Comparison of ENCODE assay signal across 8 cellular contexts in the genomic region with DNA sequence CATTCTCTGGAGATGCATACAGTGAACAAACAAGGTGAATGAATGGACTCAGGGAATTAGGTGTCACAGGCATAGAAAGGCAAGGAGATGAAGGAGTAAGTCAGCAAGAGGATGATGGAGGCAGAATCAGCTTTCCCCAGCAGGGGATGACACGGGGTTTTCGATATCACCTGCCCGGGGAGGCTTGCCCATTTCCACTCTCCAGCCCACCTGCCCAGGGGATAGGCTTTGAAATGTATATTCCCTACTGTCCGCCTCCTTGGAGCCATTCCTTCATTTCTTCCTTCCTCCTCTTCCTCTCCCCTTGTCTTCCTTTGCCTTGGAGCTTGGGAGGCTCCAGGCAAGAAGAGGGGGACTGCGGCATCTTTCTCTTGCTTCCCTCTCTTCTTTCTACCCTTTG. TPM values are rescaled to one million over a fixed set of nuclear protein-coding genes. Genes with fewer than 3 reads are reported as not detected.
DNase-seq lines count a peak whose midpoint lies in the region; TF ChIP-seq lines count a peak whose summit lies in the region.
"Had no signal": no experiment of that assay in that cellular context is flagged by ENCODE, and none has a peak within 500 bp of the region (broad histone marks: within the 10 kb centered on the region; RNA-seq: fewer than 3 reads in every experiment).

No MANE protein-coding gene starts in this region.

- H3K27me3 ChIP-seq in PC-9 (ENCODE audit: insufficient read depth, low read depth) = no peaks in the 10 kb centered on the region
- H3K27me3 ChIP-seq in effector memory CD4-positive, alpha-beta T cell (replicated peaks; ENCODE audit: control insufficient read depth, insufficient read depth, low read length, poor library complexity, severe bottlenecking) = no peaks in the 10 kb centered on the region
- H3K27me3 ChIP-seq in skeletal muscle satellite cell (ENCODE audit: control insufficient read depth, insufficient read depth, low read length) = no peaks in the 10 kb centered on the region
- no peaks in the 10 kb centered on the region for H3K27me3 ChIP-seq in WERI-Rb-1 (ENCODE audit: insufficient read depth, low read depth, severe bottlenecking)
- H3K27me3 ChIP-seq in HAP-1 (ENCODE audit: low read depth) = no peaks in the 10 kb centered on the region
- H3K27me3 ChIP-seq: dorsolateral prefrontal cortex had no signal

- H3K9ac ChIP-seq in skeletal muscle satellite cell (ENCODE audit: low read depth, low read length) = peak overlapping the region; percentile 38

- H3K79me2 ChIP-seq in PC-9 (ENCODE audit: low read depth) = no peaks in the 10 kb centered on the region

- H3K27ac ChIP-seq in HEK293 (ENCODE audit: extremely low read depth, low read depth, low read length) (no peak overlapping the region), PC-9 (no peak overlapping the region), WERI-Rb-1 (no peak overlapping the region)
- H3K27ac ChIP-seq in effector memory CD4-positive, alpha-beta T cell (ENCODE audit: insufficient read depth, low read length, poor library complexity, severe bottlenecking) = peak overlapping the region; percentile 45
- H3K27ac ChIP-seq: dorsolateral prefrontal cortex had no signal

- DNase-seq in PC-9 (no peak), WERI-Rb-1 (no peak), mesenteric fat pad (ENCODE audit: low spot score) (no peak), HAP-1 (ENCODE audit: low spot score in 2 of 2) (no peak)
- DNase-seq in effector memory CD4-positive, alpha-beta T cell = no peak
- DNase-seq: dorsolateral prefrontal cortex had no signal

- H3K9me2 ChIP-seq in PC-9 (ENCODE audit: insufficient read depth) = no peaks in the 10 kb centered on the region

- no peaks in the 10 kb centered on the region for H3K36me3 ChIP-seq in HEK293 (ENCODE audit: control insufficient read depth in 2 of 2, insufficient read depth in 1 of 2, low read length in 2 of 2)
- H3K36me3 ChIP-seq in PC-9 (ENCODE audit: low read depth) = no peaks in the 10 kb centered on the region
- H3K36me3 ChIP-seq in effector memory CD4-positive, alpha-beta T cell (ENCODE audit: control insufficient read depth, insufficient read depth, low read length) = no peaks in the 10 kb centered on the region
- no peaks in the 10 kb centered on the region for H3K36me3 ChIP-seq in skeletal muscle satellite cell (ENCODE audit: insufficient read depth, low read length)
- H3K36me3 ChIP-seq in WERI-Rb-1 = no peaks in the 10 kb centered on the region
- H3K36me3 ChIP-seq in HAP-1 (replicated peaks) = no peaks in the 10 kb centered on the region

- CTCF ChIA-PET in HEK293 (lab: Yijun Ruan, JAX) (interaction anchor here (1.1 to 1.3 kb wide), 5 partner anchors 12 to 33 kb away, joined by 3 to 4 read pairs (median 3); no protein-coding TSS in a partner anchor), PC-9 (lab: Charles Lee) (interaction anchor here (0.8 kb wide), 1 partner anchor 47 kb away, joined by 3 read pairs; no protein-coding TSS in a partner anchor)

- intact Hi-C loops in PC-9 (cut with micrococcal nuclease; ENCODE audit: unreplicated experiment) = loop anchor here (1.0 kb wide), 1 partner anchor 20 kb away; no protein-coding TSS in a partner anchor

- H3K9me3 ChIP-seq in HEK293 (ENCODE audit: control insufficient read depth, insufficient read depth, low read depth, low read length) = no peaks in the 10 kb centered on the region
- 0 out of 2 replicates have a peak, but pooled peaks cover 5% of the 10 kb centered on the region for H3K9me3 ChIP-seq in PC-9 (ENCODE audit: insufficient read depth, low read depth)
- no peaks in the 10 kb centered on the region for H3K9me3 ChIP-seq in effector memory CD4-positive, alpha-beta T cell (ENCODE audit: control insufficient read depth, low read length)
- no peaks in the 10 kb centered on the region for H3K9me3 ChIP-seq in skeletal muscle satellite cell (replicated peaks; ENCODE audit: low read length)
- no peaks in the 10 kb centered on the region for H3K9me3 ChIP-seq in WERI-Rb-1 (ENCODE audit: severe bottlenecking)
- no peaks in the 10 kb centered on the region for H3K9me3 ChIP-seq in HAP-1

- TF ChIP-seq CTCF in HEK293 (tag by site-specific recombination; IDR thresholded peaks at IDR 0.05) (no peak), PC-9 (conservative IDR thresholded peaks at IDR 0.05) (no peak), WERI-Rb-1 (IDR thresholded peaks at IDR 0.05; ENCODE audit: low read depth, low read length) (no peak)

- peaks cover 27% of the 10 kb centered on the region for H3F3A ChIP-seq in PC-9 (ENCODE audit: insufficient read depth, low read depth)

- H2AFZ ChIP-seq in PC-9 = no peak overlapping the region

- in situ Hi-C loops in HAP-1 (cut with MboI; ENCODE audit: low sequenced_read_pairs) = no loop called here

- no peak overlapping the region for H3K4me3 ChIP-seq in HEK293 (ENCODE audit: low read depth, low read length)
- H3K4me3 ChIP-seq in PC-9 = no peak overlapping the region
- H3K4me3 ChIP-seq in effector memory CD4-positive, alpha-beta T cell (ENCODE audit: insufficient read depth, low read depth, low read length, poor library complexity, severe bottlenecking) = peak overlapping the region; percentile 23
- no peak overlapping the region for H3K4me3 ChIP-seq in skeletal muscle satellite cell (ENCODE audit: low read length)
- H3K4me3 ChIP-seq in WERI-Rb-1 (ENCODE audit: low read depth, low read length) = no peak overlapping the region
- no peak overlapping the region for H3K4me3 ChIP-seq in HAP-1
- H3K4me3 ChIP-seq: dorsolateral prefrontal cortex had no signal

- peaks cover 25% of the 10 kb centered on the region for H3K4me1 ChIP-seq in HEK293 (ENCODE audit: control insufficient read depth, insufficient read depth, low read length)
- H3K4me1 ChIP-seq in PC-9 (replicated peaks; ENCODE audit: insufficient read depth) = peaks cover 41% of the 10 kb centered on the region
- peaks cover 13% of the 10 kb centered on the region for H3K4me1 ChIP-seq in effector memory CD4-positive, alpha-beta T cell (ENCODE audit: control insufficient read depth, insufficient read depth, low read length, poor library complexity, severe bottlenecking)
- peaks cover 23% of the 10 kb centered on the region for H3K4me1 ChIP-seq in skeletal muscle satellite cell (ENCODE audit: control insufficient read depth, insufficient read depth, low read length)
- peaks cover 5% of the 10 kb centered on the region for H3K4me1 ChIP-seq in HAP-1

- no peaks in the 10 kb centered on the region for H4K20me1 ChIP-seq in PC-9 (ENCODE audit: insufficient read depth)

- POLR2A ChIA-PET in HEK293 (lab: Yijun Ruan, JAX) = interaction anchor here (0.6 to 0.7 kb wide), 3 partner anchors 46 to 277 kb away, joined by 3 read pairs; no protein-coding TSS in a partner anchor
- POLR2A ChIA-PET in PC-9 (lab: Charles Lee; ENCODE audit: unreplicated experiment) = no interaction called here

- BruUV-seq in PC-9 (replicated peaks; lab: Mats Ljungman, UMichigan) = no TSS peak

- peak overlapping the region; percentile 42; the same call in 1 of the 2 replicates for H3K4me2 ChIP-seq in PC-9
- no peak overlapping the region for H3K4me2 ChIP-seq in skeletal muscle satellite cell (ENCODE audit: low read length)

TF ChIP-seq in HEK293, 187 proteins besides CTCF, POLR2A, EP300 and RAD21 (continues in another document):
- TF ChIP-seq, protein P1, sequence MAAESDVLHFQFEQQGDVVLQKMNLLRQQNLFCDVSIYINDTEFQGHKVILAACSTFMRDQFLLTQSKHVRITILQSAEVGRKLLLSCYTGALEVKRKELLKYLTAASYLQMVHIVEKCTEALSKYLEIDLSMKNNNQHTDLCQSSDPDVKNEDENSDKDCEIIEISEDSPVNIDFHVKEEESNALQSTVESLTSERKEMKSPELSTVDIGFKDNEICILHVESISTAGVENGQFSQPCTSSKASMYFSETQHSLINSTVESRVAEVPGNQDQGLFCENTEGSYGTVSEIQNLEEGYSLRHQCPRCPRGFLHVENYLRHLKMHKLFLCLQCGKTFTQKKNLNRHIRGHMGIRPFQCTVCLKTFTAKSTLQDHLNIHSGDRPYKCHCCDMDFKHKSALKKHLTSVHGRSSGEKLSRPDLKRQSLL (tag by site-specific recombination; IDR thresholded peaks at IDR 0.05) = 0 out of 2 replicates have a peak, but pooled peaks have one; percentile 4
- TF ChIP-seq, protein P2, sequence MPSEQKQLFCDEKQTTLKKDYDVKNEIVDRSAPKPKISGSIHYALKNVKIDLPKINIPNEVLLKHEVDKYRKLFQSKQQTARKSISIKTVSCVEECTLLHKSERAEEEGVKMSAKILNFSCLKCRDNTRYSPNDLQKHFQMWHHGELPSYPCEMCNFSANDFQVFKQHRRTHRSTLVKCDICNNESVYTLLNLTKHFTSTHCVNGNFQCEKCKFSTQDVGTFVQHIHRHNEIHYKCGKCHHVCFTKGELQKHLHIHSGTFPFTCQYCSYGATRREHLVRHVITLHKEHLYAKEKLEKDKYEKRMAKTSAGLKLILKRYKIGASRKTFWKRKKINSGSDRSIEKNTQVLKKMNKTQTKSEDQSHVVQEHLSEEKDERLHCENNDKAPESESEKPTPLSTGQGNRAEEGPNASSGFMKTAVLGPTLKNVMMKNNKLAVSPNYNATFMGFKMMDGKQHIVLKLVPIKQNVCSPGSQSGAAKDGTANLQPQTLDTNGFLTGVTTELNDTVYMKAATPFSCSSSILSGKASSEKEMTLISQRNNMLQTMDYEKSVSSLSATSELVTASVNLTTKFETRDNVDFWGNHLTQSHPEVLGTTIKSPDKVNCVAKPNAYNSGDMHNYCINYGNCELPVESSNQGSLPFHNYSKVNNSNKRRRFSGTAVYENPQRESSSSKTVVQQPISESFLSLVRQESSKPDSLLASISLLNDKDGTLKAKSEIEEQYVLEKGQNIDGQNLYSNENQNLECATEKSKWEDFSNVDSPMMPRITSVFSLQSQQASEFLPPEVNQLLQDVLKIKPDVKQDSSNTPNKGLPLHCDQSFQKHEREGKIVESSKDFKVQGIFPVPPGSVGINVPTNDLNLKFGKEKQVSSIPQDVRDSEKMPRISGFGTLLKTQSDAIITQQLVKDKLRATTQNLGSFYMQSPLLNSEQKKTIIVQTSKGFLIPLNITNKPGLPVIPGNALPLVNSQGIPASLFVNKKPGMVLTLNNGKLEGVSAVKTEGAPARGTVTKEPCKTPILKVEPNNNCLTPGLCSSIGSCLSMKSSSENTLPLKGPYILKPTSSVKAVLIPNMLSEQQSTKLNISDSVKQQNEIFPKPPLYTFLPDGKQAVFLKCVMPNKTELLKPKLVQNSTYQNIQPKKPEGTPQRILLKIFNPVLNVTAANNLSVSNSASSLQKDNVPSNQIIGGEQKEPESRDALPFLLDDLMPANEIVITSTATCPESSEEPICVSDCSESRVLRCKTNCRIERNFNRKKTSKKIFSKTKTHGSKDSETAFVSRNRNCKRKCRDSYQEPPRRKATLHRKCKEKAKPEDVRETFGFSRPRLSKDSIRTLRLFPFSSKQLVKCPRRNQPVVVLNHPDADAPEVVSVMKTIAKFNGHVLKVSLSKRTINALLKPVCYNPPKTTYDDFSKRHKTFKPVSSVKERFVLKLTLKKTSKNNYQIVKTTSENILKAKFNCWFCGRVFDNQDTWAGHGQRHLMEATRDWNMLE (tag by site-specific recombination; conservative IDR thresholded peaks at IDR 0.05; ENCODE audit: low read depth) = no peak

RNA-seq across cellular contexts. Expression of a gene that starts 23.3 kb away (rescaled TPM):
- total RNA-seq in PC-9 (2021) = 60.5 and 89.0 TPM in 2 replicates
- 20.3 and 25.3 TPM in 2 replicates for total RNA-seq in skeletal muscle satellite cell (2012; rRNA removed)
- 17.3 TPM for total RNA-seq in mesenteric fat pad
